In genomic region chr6:157853018-157853805, GRCh38 we compare ENCODE assay signal across 1 cellular context.
TF ChIP-seq lines count a peak whose summit lies in the region.

No MANE protein-coding gene starts in this region.

TF ChIP-seq in K562, 482 proteins besides CTCF, POLR2A, EP300 and RAD21 (continued from another document):
- TF ChIP-seq ZNF280A (IDR thresholded peaks at IDR 0.05; ENCODE audit: low read depth, partially characterized antibody) (peak; percentile 63), FOSL1 (tag; conservative IDR thresholded peaks at IDR 0.05) (no peak), ARID2 (IDR thresholded peaks at IDR 0.05) (no peak)
- TF ChIP-seq, protein P1, sequence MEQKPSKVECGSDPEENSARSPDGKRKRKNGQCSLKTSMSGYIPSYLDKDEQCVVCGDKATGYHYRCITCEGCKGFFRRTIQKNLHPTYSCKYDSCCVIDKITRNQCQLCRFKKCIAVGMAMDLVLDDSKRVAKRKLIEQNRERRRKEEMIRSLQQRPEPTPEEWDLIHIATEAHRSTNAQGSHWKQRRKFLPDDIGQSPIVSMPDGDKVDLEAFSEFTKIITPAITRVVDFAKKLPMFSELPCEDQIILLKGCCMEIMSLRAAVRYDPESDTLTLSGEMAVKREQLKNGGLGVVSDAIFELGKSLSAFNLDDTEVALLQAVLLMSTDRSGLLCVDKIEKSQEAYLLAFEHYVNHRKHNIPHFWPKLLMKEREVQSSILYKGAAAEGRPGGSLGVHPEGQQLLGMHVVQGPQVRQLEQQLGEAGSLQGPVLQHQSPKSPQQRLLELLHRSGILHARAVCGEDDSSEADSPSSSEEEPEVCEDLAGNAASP (IDR thresholded peaks at IDR 0.05) = no peak
